1 cellular context compared by ENCODE assay signal in genomic region chr11:128886401-128887119, GRCh38.
TF ChIP-seq lines count a peak whose summit lies in the region.

No MANE protein-coding gene starts in this region.

TF ChIP-seq in WTC11, 78 proteins besides CTCF, POLR2A, EP300 and RAD21 (continued from another document):
- TF ChIP-seq MXD4 (CRISPR knock-in tag; IDR thresholded peaks at IDR 0.05; ENCODE audit: borderline replicate concordance) (no peak), PREB (CRISPR knock-in tag; IDR thresholded peaks at IDR 0.05; ENCODE audit: borderline replicate concordance) (no peak)
